11 cellular contexts compared by ENCODE assay signal in the genomic region with DNA sequence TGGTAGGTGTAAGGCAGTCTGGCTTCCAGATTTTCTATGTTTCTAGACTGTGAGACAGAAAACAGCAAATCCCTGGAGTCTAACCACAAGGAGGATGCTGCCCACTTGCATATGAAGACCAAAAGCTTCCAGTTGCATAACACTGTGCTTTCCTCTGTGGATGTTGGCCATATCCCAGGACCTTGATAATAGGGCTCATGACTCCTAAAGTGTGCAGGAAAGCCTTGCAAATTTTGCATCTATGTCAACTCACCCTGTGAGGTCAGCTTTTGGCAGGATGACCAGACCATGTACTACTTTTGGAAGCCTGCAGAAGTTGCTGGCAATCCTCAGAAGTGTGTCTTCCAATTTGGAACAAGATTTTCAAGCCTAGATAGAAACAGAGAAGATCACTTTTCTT.
DNase-seq lines count a peak whose midpoint lies in the region; ATAC-seq and TF ChIP-seq lines count a peak whose summit lies in the region.
"Had no signal": no experiment of that assay in that cellular context is flagged by ENCODE, and none has a peak within 500 bp of the region (broad histone marks: within the 10 kb centered on the region; RNA-seq: fewer than 3 reads in every experiment).

No MANE protein-coding gene starts in this region.

- intact Hi-C loops in activated T-helper 2 cell treated with anti-CD3 and anti-CD28 coated beads, Interferon-gamma antibody, Interleukin-2, Interleukin-4, amounts not matched to agents 10 μg/mL and 5 μg/mL and 100 μg/mL, durations not matched to agents 14 hours and 24 hours and 36 hours (cut with micrococcal nuclease), result no loop called here

- peak; percentile 93 for DNase-seq in AG04450 (ENCODE audit: low read depth, low spot score)
- DNase-seq in RWPE1 (ENCODE audit: low spot score), result peak; percentile 11
- peak; percentile 100 for DNase-seq in fibroblast of pulmonary artery (ENCODE audit: low read depth)
- peak; percentile 18 for DNase-seq in occipital lobe (lab: John Stamatoyannopoulos, UW)
- no peak for DNase-seq in activated T-helper 2 cell treated with anti-CD3 and anti-CD28 coated beads, Interferon-gamma antibody, Interleukin-2, Interleukin-4, amounts not matched to agents 10 μg/mL and 5 μg/mL and 100 μg/mL, durations not matched to agents 14 hours and 24 hours and 36 hours (ENCODE audit: low spot score)
- DNase-seq in 8988T, result no peak
- DNase-seq in NCI-H2029 treated with DMSO at 0.1 percent for 48 hours (lab: John Stamatoyannopoulos, UW), result no peak
- DNase-seq: activated T-cell treated with anti-CD3 and anti-CD28 coated beads for 4 hours; H7; stimulated activated CD4-positive, alpha-beta T cell treated with anti-CD3 and anti-CD28 coated beads, Interleukin-2, amount 100 ng/mL, for 48 hours had no signal

- H3K9me3 ChIP-seq in AG04450 (ENCODE audit: control insufficient read depth, insufficient read depth, low read length), result no peaks in the 10 kb centered on the region

- H3K27ac ChIP-seq in AG04450 (ENCODE audit: low read depth, low read length) (no peak overlapping the region), RWPE1 (no peak overlapping the region)

- H3K4me3 ChIP-seq in AG04450 (ENCODE audit: low read depth, low read length) (no peak overlapping the region), fibroblast of pulmonary artery (replicated peaks; ENCODE audit: low read depth, low read length) (no peak overlapping the region)

- POLR2A ChIA-PET in AG04450 (lab: Yijun Ruan, JAX), result no interaction called here
- POLR2A ChIA-PET in RWPE1 (lab: Yijun Ruan, JAX; ENCODE audit: low non-redundant PET), result no interaction called here

- H3K4me1 Mint-ChIP-seq in activated T-helper 2 cell treated with anti-CD3 and anti-CD28 coated beads, Interferon-gamma antibody, Interleukin-2, Interleukin-4, amounts not matched to agents 10 μg/mL and 5 μg/mL and 100 μg/mL, durations not matched to agents 14 hours and 24 hours and 36 hours (ENCODE audit: low read depth), result peaks cover 1% of the 10 kb centered on the region

- no peak overlapping the region for H3K27ac Mint-ChIP-seq in activated T-helper 2 cell treated with anti-CD3 and anti-CD28 coated beads, Interferon-gamma antibody, Interleukin-2, Interleukin-4, amounts not matched to agents 10 μg/mL and 5 μg/mL and 100 μg/mL, durations not matched to agents 14 hours and 24 hours and 36 hours

- no peak overlapping the region for H3K4me3 Mint-ChIP-seq in activated T-helper 2 cell treated with anti-CD3 and anti-CD28 coated beads, Interferon-gamma antibody, Interleukin-2, Interleukin-4, amounts not matched to agents 10 μg/mL and 5 μg/mL and 100 μg/mL, durations not matched to agents 14 hours and 24 hours and 36 hours (ENCODE audit: low read depth)

- CTCF ChIA-PET in AG04450 (lab: Charles Lee), result interaction anchor here (1.0 to 2.3 kb wide), 2 partner anchors 32 to 241 kb away, joined by 3 to 12 read pairs; no protein-coding TSS in a partner anchor
- CTCF ChIA-PET in RWPE1 (lab: Yijun Ruan, JAX), result interaction anchor here (0.6 kb wide), 1 partner anchor 11 kb away, joined by 3 read pairs; no protein-coding TSS in a partner anchor

- peaks cover 8% of the 10 kb centered on the region for H3K9me3 Mint-ChIP-seq in activated T-helper 2 cell treated with anti-CD3 and anti-CD28 coated beads, Interferon-gamma antibody, Interleukin-2, Interleukin-4, amounts not matched to agents 10 μg/mL and 5 μg/mL and 100 μg/mL, durations not matched to agents 14 hours and 24 hours and 36 hours

- H3K27me3 ChIP-seq in AG04450 (ENCODE audit: control insufficient read depth, insufficient read depth, low read length), result no peaks in the 10 kb centered on the region

- TF ChIP-seq CTCF in AG04450 (IDR thresholded peaks at IDR 0.05; ENCODE audit: low read depth, low read length), result peak; percentile 24
- TF ChIP-seq CTCF in RWPE1 (conservative IDR thresholded peaks at IDR 0.05; ENCODE audit: low read depth), result no peak
- TF ChIP-seq CTCF in fibroblast of pulmonary artery (IDR thresholded peaks at IDR 0.05; ENCODE audit: low read length, missing control alignments), result peak; percentile 11

- ATAC-seq in HG02571 (IDR thresholded peaks at IDR 0.05; ENCODE audit: unreplicated experiment), result no peak

- peaks cover 18% of the 10 kb centered on the region for H3K27me3 Mint-ChIP-seq in activated T-helper 2 cell treated with anti-CD3 and anti-CD28 coated beads, Interferon-gamma antibody, Interleukin-2, Interleukin-4, amounts not matched to agents 10 μg/mL and 5 μg/mL and 100 μg/mL, durations not matched to agents 14 hours and 24 hours and 36 hours (ENCODE audit: low read depth)

- peaks cover 2% of the 10 kb centered on the region for H3K36me3 Mint-ChIP-seq in activated T-helper 2 cell treated with anti-CD3 and anti-CD28 coated beads, Interferon-gamma antibody, Interleukin-2, Interleukin-4, amounts not matched to agents 10 μg/mL and 5 μg/mL and 100 μg/mL, durations not matched to agents 14 hours and 24 hours and 36 hours (ENCODE audit: low read depth)

Comparison
In these comparisons a context has a peak if more than half of its experiments do, and no peak if none do; other contexts are left out.
1. DNase-seq: peak in AG04450 (single experiment), RWPE1 (single experiment), fibroblast of pulmonary artery (single experiment) and occipital lobe (single experiment); none in activated T-helper 2 cell treated with anti-CD3 and anti-CD28 coated beads, Interferon-gamma antibody, Interleukin-2, Interleukin-4, amounts not matched to agents 10 μg/mL and 5 μg/mL and 100 μg/mL, durations not matched to agents 14 hours and 24 hours and 36 hours (single experiment), 8988T (single experiment) and NCI-H2029 treated with DMSO at 0.1 percent for 48 hours (single experiment).